22 cellular contexts compared by ENCODE assay signal in the genomic region with DNA sequence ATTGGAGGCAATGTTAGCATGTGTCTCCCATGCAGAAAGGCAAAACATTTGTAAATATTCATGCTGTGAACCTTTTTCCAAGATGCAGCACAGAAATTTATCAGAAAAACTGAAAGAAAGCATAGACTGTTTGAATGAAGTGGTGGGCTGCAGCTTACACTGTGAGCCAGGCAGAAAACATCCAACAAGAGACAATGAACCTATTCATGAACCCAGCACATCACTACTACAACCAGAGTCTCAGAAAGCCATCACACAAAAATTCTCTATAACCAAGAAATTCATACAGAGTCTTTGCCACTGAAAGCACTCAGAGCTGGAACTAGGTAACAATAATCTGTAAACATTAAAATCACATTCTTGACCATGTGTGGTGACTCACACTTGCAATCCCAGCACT.
"Had no signal": no experiment of that assay in that cellular context is flagged by ENCODE, and none has a peak within 500 bp of the region (broad histone marks: within the 10 kb centered on the region; RNA-seq: fewer than 3 reads in every experiment).

No MANE protein-coding gene starts in this region.

- H3K27ac ChIP-seq: colonic mucosa, dorsolateral prefrontal cortex, esophagus muscularis mucosa, foreskin keratinocyte, gastrocnemius medialis, heart right ventricle, left lung, lower lobe of right lung had no signal

- H3K27me3 ChIP-seq: colonic mucosa, dorsolateral prefrontal cortex, esophagus muscularis mucosa, foreskin keratinocyte, gastrocnemius medialis, heart right ventricle, left lung had no signal

- H3K4me1 ChIP-seq: colonic mucosa, esophagus muscularis mucosa, foreskin keratinocyte, gastrocnemius medialis, heart right ventricle, left lung, lower lobe of right lung had no signal

- H3K9me3 ChIP-seq: colonic mucosa had no signal

- FAIRE-seq: endothelial cell of umbilical vein, islet of Langerhans, keratinocyte had no signal

- H3K36me3 ChIP-seq: colonic mucosa, esophagus muscularis mucosa, gastrocnemius medialis, heart right ventricle, left lung, lower lobe of right lung had no signal

- DNase-seq: colonic mucosa; cortex of kidney; dorsolateral prefrontal cortex; effector CD4-positive, alpha-beta T cell; effector memory CD4-positive, alpha-beta T cell; foreskin keratinocyte; gastrocnemius medialis; glutamatergic neuron; head of caudate nucleus; heart right ventricle; hippocampal formation; left cardiac atrium; left lung; left ventricle myocardium superior; lower lobe of right lung; mesenchymal stem cell; mucosa of descending colon; naive B cell had no signal

- H3K4me3 ChIP-seq: colonic mucosa, dorsolateral prefrontal cortex, esophagus muscularis mucosa, gastrocnemius medialis, heart right ventricle, left lung, lower lobe of right lung, mucosa of descending colon had no signal

- ATAC-seq: foreskin keratinocyte, gastrocnemius medialis, heart right ventricle, left cardiac atrium, left lung, left ventricle myocardium superior, lower lobe of right lung, mucosa of descending colon had no signal
